13 cellular contexts compared by ENCODE assay signal in the genomic region with DNA sequence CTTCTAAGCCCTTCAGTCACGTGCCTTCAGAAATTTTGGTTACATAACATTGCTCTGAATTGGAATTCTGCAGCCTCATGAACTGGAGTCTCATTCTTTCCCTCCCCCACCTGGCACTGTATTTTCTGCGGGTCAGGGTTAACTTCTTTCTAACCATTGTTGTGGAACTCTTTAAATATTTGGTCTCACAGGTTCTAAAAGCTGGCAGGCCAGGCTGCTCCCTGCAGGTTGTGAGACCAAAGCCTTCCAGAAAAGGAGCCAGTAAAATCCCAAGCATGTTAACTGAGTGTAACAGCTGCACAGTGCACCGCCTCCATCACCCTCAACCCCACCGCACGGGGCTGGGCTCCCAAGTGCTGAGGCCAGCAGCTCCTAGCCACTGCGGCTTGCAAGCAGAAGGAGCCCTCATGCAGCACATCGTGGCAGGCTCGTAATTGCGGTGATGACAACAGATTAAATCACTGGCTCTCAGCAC.
DNase-seq lines count a peak whose midpoint lies in the region; ATAC-seq, FAIRE-seq and TF ChIP-seq lines count a peak whose summit lies in the region.
"Had no signal": no experiment of that assay in that cellular context is flagged by ENCODE, and none has a peak within 500 bp of the region (broad histone marks: within the 10 kb centered on the region; RNA-seq: fewer than 3 reads in every experiment).

No MANE protein-coding gene starts in this region.

- H3K4me2 ChIP-seq in OCI-LY7 (ENCODE audit: low read length): no peak overlapping the region

- no peak for TF ChIP-seq CTCF in OCI-LY7 (conservative IDR thresholded peaks at IDR 0.05; ENCODE audit: low read length)

- H3K27me3 Mint-ChIP-seq in effector memory CD8-positive, alpha-beta T cell: no peaks in the 10 kb centered on the region

- no peak overlapping the region for H3K27ac Mint-ChIP-seq in effector memory CD8-positive, alpha-beta T cell

- DNase-seq in RCC 7860 (ENCODE audit: low spot score) (peak; percentile 67), globus pallidus (ENCODE audit: low spot score) (peak; percentile 24), superior temporal gyrus (ENCODE audit: extremely low spot score) (peak; percentile 24), OCI-LY7 (ENCODE audit: low spot score) (no peak)
- DNase-seq in effector memory CD8-positive, alpha-beta T cell: no peak
- DNase-seq in activated CD4-positive, alpha-beta T cell treated with anti-CD3 and anti-CD28 coated beads, Interleukin-2, amount 50 U/mL, for 48 hours: no peak
- DNase-seq: glutamatergic neuron; MV-4-11; NCI-H524 treated with DMSO at 0.1 percent for 48 hours; stimulated activated CD4-positive, alpha-beta T cell treated with anti-CD3 and anti-CD28 coated beads, Interleukin-15, amount 100 ng/mL, for 24 hours had no signal

- peaks cover 3% of the 10 kb centered on the region for H3K36me3 Mint-ChIP-seq in effector memory CD8-positive, alpha-beta T cell (ENCODE audit: insufficient read depth)

- no peaks in the 10 kb centered on the region for H3K9me3 Mint-ChIP-seq in effector memory CD8-positive, alpha-beta T cell

- H3K9me2 ChIP-seq in OCI-LY7 (ENCODE audit: insufficient read depth, low read length): no peaks in the 10 kb centered on the region

- no peaks in the 10 kb centered on the region for H3K79me2 ChIP-seq in OCI-LY7 (ENCODE audit: insufficient read depth, low read depth, low read length)

- CTCF ChIA-PET in OCI-LY7 (lab: Charles Lee; ENCODE audit: unreplicated experiment): no interaction called here

- H3K4me1 ChIP-seq in muscle layer of colon (ENCODE audit: insufficient read depth, low read length) (peaks cover 19% of the 10 kb centered on the region), OCI-LY7 (ENCODE audit: insufficient read depth, low read length, poor library complexity, severe bottlenecking) (no peaks in the 10 kb centered on the region)
- H3K4me1 ChIP-seq: SJSA1 had no signal

- H3K9me3 ChIP-seq in muscle layer of colon (ENCODE audit: low read length): no peaks in the 10 kb centered on the region
- no peaks in the 10 kb centered on the region for H3K9me3 ChIP-seq in OCI-LY7 (ENCODE audit: low read length)
- H3K9me3 ChIP-seq: SJSA1 had no signal

- no peak for ATAC-seq in effector memory CD8-positive, alpha-beta T cell (replicated peaks)
- ATAC-seq in GM18498 (IDR thresholded peaks at IDR 0.05; ENCODE audit: unreplicated experiment): no peak

- H4K20me1 ChIP-seq in OCI-LY7 (ENCODE audit: insufficient read depth, low read length): no peaks in the 10 kb centered on the region

- FAIRE-seq in RCC 7860 (lab: Jason Lieb, UNC): peak; percentile 84

- no peaks in the 10 kb centered on the region for H3K27me3 ChIP-seq in muscle layer of colon (ENCODE audit: control insufficient read depth in 1 of 2, insufficient read depth in 2 of 2, low read length in 2 of 2)
- H3K27me3 ChIP-seq: SJSA1 had no signal

- intact Hi-C loops in OCI-LY7 (cut with micrococcal nuclease; ENCODE audit: unreplicated experiment): no loop called here

- H3K4me3 ChIP-seq in muscle layer of colon (ENCODE audit: low read depth in 1 of 2, low read length in 2 of 2) (peak overlapping the region in 1 of 2 donors; percentile 12), OCI-LY7 (ENCODE audit: low read depth, low read length, poor library complexity, severe bottlenecking) (no peak overlapping the region)
- H3K4me3 ChIP-seq: SJSA1 had no signal

- no peak overlapping the region for H2AFZ ChIP-seq in OCI-LY7 (ENCODE audit: low read length)

- POLR2A ChIA-PET in OCI-LY7 (lab: Charles Lee): interaction anchor here (1.3 kb wide), 1 partner anchor 13 kb away, joined by 3 read pairs; no protein-coding TSS in a partner anchor

- H3K27ac ChIP-seq in muscle layer of colon (ENCODE audit: low read depth, low read length): peak overlapping the region; percentile 27
- no peak overlapping the region for H3K27ac ChIP-seq in OCI-LY7 (ENCODE audit: low read depth, low read length, poor library complexity, severe bottlenecking)
- H3K27ac ChIP-seq: SJSA1 had no signal

- H3K4me3 Mint-ChIP-seq in effector memory CD8-positive, alpha-beta T cell: no peak overlapping the region

- no peaks in the 10 kb centered on the region for H3K36me3 ChIP-seq in muscle layer of colon (ENCODE audit: insufficient read depth, low read length)
- H3K36me3 ChIP-seq in OCI-LY7 (ENCODE audit: insufficient read depth, low read length): no peaks in the 10 kb centered on the region
- H3K36me3 ChIP-seq: SJSA1 had no signal

- peaks cover 4 to 5% of the 10 kb centered on the region in 2 donors for H3K4me1 Mint-ChIP-seq in effector memory CD8-positive, alpha-beta T cell (ENCODE audit: low read depth in 2 of 2)

- no peak overlapping the region for H3K9ac ChIP-seq in muscle layer of colon (ENCODE audit: low read length)

- BruUV-seq in OCI-LY7 (replicated peaks; lab: Mats Ljungman, UMichigan): no TSS peak

Comparison
In these comparisons a context has a peak if more than half of its experiments do, and no peak if none do; other contexts are left out.
1. DNase-seq: peak in RCC 7860 (single experiment), globus pallidus (single experiment) and superior temporal gyrus (single experiment); none in OCI-LY7 (single experiment), effector memory CD8-positive, alpha-beta T cell (0 of 3) and activated CD4-positive, alpha-beta T cell treated with anti-CD3 and anti-CD28 coated beads, Interleukin-2, amount 50 U/mL, for 48 hours (0 of 2).